1 cellular context compared by ENCODE assay signal in the genomic region with DNA sequence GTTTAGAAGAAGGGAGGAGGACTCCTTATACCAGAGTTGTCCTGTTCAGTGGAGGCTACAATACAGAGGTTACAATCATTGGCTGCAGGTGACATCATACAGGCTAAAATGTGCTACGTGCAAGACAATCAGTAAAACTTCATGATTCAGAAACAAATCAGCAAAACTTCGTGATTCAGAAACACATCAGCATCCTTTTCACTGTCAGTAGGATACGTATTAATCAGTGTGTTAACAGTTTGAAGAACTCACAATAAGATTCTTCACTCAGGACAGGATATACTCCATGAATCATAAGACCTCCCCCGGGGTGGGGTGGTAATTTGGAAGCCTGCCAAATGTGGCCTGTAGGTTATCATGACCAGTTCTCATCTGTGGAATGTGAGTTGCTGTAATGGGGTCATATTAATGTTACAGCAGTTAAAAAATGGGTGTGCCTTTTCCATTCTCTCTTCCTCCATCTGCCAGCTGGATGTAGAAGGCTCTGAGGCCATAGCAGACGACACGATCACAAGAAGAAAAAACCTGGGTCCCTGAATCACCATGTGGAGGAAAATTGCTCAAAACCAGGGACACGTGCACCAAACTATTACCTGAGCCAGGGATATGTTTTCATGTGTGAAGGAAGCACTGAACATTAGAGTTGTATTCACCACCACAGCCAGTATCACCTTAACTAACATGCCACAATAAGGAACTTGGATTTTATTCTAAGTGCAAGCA.
TF ChIP-seq lines count a peak whose summit lies in the region.

No MANE protein-coding gene starts in this region.

TF ChIP-seq in K562, 482 proteins besides CTCF, POLR2A, EP300 and RAD21 (continued from another document and continues in another):
- TF ChIP-seq TSHZ1 (CRISPR knock-in tag; IDR thresholded peaks at IDR 0.05) (no peak), SAP30 (IDR thresholded peaks at IDR 0.05; ENCODE audit: borderline replicate concordance, insufficient read depth, low read depth, low read length, poor library complexity, severe bottlenecking) (no peak), SNRNP70 (optimal IDR thresholded peaks at IDR 0.05; ENCODE audit: low read depth, low read length) (no peak), TEAD4 (IDR thresholded peaks at IDR 0.05; ENCODE audit: low read length) (peak; percentile 73), TEAD4 (CRISPR knock-in tag; IDR thresholded peaks at IDR 0.05; ENCODE audit: borderline replicate concordance) (no peak), ELK1 (CRISPR knock-in tag; IDR thresholded peaks at IDR 0.05) (no peak), GATAD2B (IDR thresholded peaks at IDR 0.05; ENCODE audit: borderline replicate concordance) (no peak), EP400 (IDR thresholded peaks at IDR 0.05) (peak; percentile 42; the same call in 1 of the 2 replicates), ZNF121 (CRISPR knock-in tag; conservative IDR thresholded peaks at IDR 0.05) (no peak), ZNF561 (CRISPR knock-in tag; conservative IDR thresholded peaks at IDR 0.05) (no peak), ZNF77 (CRISPR knock-in tag; IDR thresholded peaks at IDR 0.05) (no peak), XRCC4 (IDR thresholded peaks at IDR 0.05; ENCODE audit: extremely low read depth, insufficient read depth, insufficient read length) (no peak), ZNF699 (CRISPR knock-in tag; IDR thresholded peaks at IDR 0.05; ENCODE audit: insufficient replicate concordance) (no peak), KDM1A (IDR thresholded peaks at IDR 0.05) (peak; percentile 94 to 95), FOXK2 (conservative IDR thresholded peaks at IDR 0.05 in 1 of 2, IDR thresholded peaks at IDR 0.05 in 1 of 2; ENCODE audit: low read depth in 2 of 2) (no peak), SMC3 (conservative IDR thresholded peaks at IDR 0.05; ENCODE audit: insufficient read depth, low read depth, low read length) (no peak), KAT8 (IDR thresholded peaks at IDR 0.05; ENCODE audit: low read depth) (no peak), MCM2 (IDR thresholded peaks at IDR 0.05; ENCODE audit: low read depth) (no peak), ZNF174 (CRISPR knock-in tag; IDR thresholded peaks at IDR 0.05) (no peak), ZNF212 (CRISPR knock-in tag; IDR thresholded peaks at IDR 0.05) (no peak), ZNF318 (IDR thresholded peaks at IDR 0.05; ENCODE audit: borderline replicate concordance in 1 of 2, low read depth in 1 of 2) (no peak), HNRNPLL (IDR thresholded peaks at IDR 0.05; ENCODE audit: low read depth, low read length, poor library complexity, severe bottlenecking) (no peak), NR1H2 (CRISPR knock-in tag; IDR thresholded peaks at IDR 0.05) (no peak), JUND (IDR thresholded peaks at IDR 0.05; ENCODE audit: borderline replicate concordance, low read depth, low read length) (peak; percentile 47), JUND (tag; IDR thresholded peaks at IDR 0.05; ENCODE audit: borderline replicate concordance, low read depth, low read length) (peak; percentile 53; the same call in 2 of the 3 replicates), PRPF4 (IDR thresholded peaks at IDR 0.05; ENCODE audit: insufficient read depth, low read depth, low read length, poor library complexity, severe bottlenecking) (no peak), KDM2B (CRISPR knock-in tag; IDR thresholded peaks at IDR 0.05) (no peak), ZNF431 (CRISPR knock-in tag; IDR thresholded peaks at IDR 0.05) (no peak), ZNF324 (CRISPR knock-in tag; IDR thresholded peaks at IDR 0.05) (no peak), RFX1 (IDR thresholded peaks at IDR 0.05) (no peak), ZNF445 (CRISPR knock-in tag; IDR thresholded peaks at IDR 0.05; ENCODE audit: low read depth) (no peak), CEBPG (CRISPR knock-in tag; IDR thresholded peaks at IDR 0.05) (no peak), CEBPG (tag; conservative IDR thresholded peaks at IDR 0.05 in 1 of 2, IDR thresholded peaks at IDR 0.05 in 1 of 2) (no peak; a peak in 1 of 4 replicates), ZFP1 (CRISPR knock-in tag; IDR thresholded peaks at IDR 0.05) (no peak), BHLHE40 (IDR thresholded peaks at IDR 0.05; ENCODE audit: low read length) (no peak; the same call in 1 of the 2 replicates), MTA3 (IDR thresholded peaks at IDR 0.05; ENCODE audit: borderline replicate concordance) (no peak), TCFL5 (CRISPR knock-in tag; conservative IDR thresholded peaks at IDR 0.05) (no peak), RNF2 (IDR thresholded peaks at IDR 0.05) (no peak), ZNF41 (CRISPR knock-in tag; conservative IDR thresholded peaks at IDR 0.05) (no peak), OTX1 (CRISPR knock-in tag; IDR thresholded peaks at IDR 0.05) (no peak), EGR1 (conservative IDR thresholded peaks at IDR 0.05) (peak; percentile 45), TAF7 (tag; IDR thresholded peaks at IDR 0.05) (no peak), ZNF57 (CRISPR knock-in tag; IDR thresholded peaks at IDR 0.05) (no peak), KHSRP (IDR thresholded peaks at IDR 0.05) (no peak), ELF4 (CRISPR knock-in tag; IDR thresholded peaks at IDR 0.05) (no peak), FOXM1 (IDR thresholded peaks at IDR 0.05; ENCODE audit: low read depth) (no peak), FOXM1 (CRISPR knock-in tag; IDR thresholded peaks at IDR 0.05; ENCODE audit: low read depth) (no peak), CBX3 (IDR thresholded peaks at IDR 0.05; ENCODE audit: borderline replicate concordance in 1 of 2, low read length in 2 of 2) (no peak)
- TF ChIP-seq, protein P1, sequence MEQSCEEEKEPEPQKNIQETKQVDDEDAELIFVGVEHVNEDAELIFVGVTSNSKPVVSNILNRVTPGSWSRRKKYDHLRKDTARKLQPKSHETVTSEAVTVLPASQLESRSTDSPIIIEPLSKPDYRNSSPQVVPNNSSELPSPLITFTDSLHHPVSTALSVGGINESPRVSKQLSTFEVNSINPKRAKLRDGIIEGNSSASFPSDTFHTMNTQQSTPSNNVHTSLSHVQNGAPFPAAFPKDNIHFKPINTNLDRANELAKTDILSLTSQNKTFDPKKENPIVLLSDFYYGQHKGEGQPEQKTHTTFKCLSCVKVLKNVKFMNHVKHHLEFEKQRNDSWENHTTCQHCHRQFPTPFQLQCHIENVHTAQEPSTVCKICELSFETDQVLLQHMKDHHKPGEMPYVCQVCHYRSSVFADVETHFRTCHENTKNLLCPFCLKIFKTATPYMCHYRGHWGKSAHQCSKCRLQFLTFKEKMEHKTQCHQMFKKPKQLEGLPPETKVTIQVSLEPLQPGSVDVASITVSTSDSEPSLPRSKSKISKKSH (CRISPR knock-in tag; IDR thresholded peaks at IDR 0.05), result no peak
- TF ChIP-seq, protein P2, sequence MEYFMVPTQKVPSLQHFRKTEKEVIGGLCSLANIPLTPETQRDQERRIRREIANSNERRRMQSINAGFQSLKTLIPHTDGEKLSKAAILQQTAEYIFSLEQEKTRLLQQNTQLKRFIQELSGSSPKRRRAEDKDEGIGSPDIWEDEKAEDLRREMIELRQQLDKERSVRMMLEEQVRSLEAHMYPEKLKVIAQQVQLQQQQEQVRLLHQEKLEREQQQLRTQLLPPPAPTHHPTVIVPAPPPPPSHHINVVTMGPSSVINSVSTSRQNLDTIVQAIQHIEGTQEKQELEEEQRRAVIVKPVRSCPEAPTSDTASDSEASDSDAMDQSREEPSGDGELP (CRISPR knock-in tag; IDR thresholded peaks at IDR 0.05; ENCODE audit: borderline replicate concordance), result no peak
- TF ChIP-seq, protein P3, sequence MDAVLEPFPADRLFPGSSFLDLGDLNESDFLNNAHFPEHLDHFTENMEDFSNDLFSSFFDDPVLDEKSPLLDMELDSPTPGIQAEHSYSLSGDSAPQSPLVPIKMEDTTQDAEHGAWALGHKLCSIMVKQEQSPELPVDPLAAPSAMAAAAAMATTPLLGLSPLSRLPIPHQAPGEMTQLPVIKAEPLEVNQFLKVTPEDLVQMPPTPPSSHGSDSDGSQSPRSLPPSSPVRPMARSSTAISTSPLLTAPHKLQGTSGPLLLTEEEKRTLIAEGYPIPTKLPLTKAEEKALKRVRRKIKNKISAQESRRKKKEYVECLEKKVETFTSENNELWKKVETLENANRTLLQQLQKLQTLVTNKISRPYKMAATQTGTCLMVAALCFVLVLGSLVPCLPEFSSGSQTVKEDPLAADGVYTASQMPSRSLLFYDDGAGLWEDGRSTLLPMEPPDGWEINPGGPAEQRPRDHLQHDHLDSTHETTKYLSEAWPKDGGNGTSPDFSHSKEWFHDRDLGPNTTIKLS (IDR thresholded peaks at IDR 0.05; ENCODE audit: borderline replicate concordance, low read depth), result no peak
- TF ChIP-seq, protein P4, sequence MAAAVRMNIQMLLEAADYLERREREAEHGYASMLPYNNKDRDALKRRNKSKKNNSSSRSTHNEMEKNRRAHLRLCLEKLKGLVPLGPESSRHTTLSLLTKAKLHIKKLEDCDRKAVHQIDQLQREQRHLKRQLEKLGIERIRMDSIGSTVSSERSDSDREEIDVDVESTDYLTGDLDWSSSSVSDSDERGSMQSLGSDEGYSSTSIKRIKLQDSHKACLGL (CRISPR knock-in tag; IDR thresholded peaks at IDR 0.05; ENCODE audit: borderline replicate concordance, poor library complexity, severe bottlenecking), result no peak
